1 cellular context compared by ENCODE assay signal in the genomic region with DNA sequence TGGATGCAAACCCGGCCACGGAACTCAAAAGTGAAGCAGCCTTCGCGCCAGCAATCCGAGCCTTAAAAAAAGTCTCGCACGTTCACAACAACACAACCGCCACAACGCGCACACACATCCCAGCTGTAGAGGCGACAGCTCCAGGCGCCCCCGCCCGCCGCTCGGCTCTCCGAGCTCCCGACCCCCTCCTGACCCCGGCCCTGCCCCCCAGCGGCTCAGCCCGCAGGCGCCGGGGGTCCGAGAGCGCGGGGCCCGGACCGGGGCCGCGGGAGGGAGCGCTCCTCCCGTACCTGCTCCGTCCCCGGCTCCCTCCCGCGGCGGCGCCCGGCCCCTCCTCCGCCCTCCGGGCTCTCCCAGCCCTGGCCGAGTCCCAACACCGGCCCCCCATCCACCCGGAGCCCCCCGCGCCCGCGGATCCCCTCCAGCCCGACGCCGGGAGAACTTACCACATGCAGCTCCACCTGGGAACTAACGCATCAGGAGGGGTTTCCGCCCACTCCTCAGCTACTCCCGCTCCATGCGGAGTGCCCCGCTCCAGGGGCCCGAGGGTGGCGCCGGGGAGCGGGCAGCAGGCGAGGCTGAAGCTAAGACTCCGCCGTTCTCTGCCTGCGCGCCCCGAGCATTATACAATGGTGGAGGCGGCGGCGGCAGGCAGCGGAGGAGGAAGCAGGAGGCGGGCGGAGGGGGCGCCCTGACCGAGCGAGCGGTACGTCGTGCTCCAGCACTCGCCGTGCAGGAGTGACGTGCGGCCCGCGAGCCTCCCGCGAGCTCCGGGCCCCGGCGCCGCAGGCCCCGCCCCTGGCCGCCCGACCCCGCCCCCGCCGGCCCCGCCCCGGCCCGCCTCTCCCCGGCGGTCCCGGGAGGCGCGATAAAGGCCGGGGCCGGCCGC.
TF ChIP-seq lines count a peak whose summit lies in the region.

A gene with protein sequence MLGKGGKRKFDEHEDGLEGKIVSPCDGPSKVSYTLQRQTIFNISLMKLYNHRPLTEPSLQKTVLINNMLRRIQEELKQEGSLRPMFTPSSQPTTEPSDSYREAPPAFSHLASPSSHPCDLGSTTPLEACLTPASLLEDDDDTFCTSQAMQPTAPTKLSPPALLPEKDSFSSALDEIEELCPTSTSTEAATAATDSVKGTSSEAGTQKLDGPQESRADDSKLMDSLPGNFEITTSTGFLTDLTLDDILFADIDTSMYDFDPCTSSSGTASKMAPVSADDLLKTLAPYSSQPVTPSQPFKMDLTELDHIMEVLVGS (minus strand): TSS at position 740 of the 889 bp plus-strand sequence. CDS start 17,042 bp downstream, outside the sequence.

TF ChIP-seq in HepG2, 621 proteins besides CTCF, POLR2A, EP300 and RAD21 (continued from another document and continues in another):
- TF ChIP-seq, protein P1, sequence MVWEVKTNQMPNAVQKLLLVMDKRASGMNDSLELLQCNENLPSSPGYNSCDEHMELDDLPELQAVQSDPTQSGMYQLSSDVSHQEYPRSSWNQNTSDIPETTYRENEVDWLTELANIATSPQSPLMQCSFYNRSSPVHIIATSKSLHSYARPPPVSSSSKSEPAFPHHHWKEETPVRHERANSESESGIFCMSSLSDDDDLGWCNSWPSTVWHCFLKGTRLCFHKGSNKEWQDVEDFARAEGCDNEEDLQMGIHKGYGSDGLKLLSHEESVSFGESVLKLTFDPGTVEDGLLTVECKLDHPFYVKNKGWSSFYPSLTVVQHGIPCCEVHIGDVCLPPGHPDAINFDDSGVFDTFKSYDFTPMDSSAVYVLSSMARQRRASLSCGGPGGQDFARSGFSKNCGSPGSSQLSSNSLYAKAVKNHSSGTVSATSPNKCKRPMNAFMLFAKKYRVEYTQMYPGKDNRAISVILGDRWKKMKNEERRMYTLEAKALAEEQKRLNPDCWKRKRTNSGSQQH (CRISPR knock-in tag; IDR thresholded peaks at IDR 0.05; ENCODE audit: low read depth), result peak; percentile 12; the same call in 1 of the 2 replicates
- peak; percentile 41; the same call in 1 of the 2 replicates for TF ChIP-seq ZNF446 (CRISPR knock-in tag; IDR thresholded peaks at IDR 0.05)
- no peak for TF ChIP-seq NAIF1 (CRISPR knock-in tag; IDR thresholded peaks at IDR 0.05; ENCODE audit: borderline replicate concordance)
- TF ChIP-seq FOXO1 (CRISPR knock-in tag; IDR thresholded peaks at IDR 0.05), result peak; percentile 18; the same call in 1 of the 2 replicates
- peak; percentile 53; the same call in 1 of the 2 replicates for TF ChIP-seq ZNF501 (CRISPR knock-in tag; IDR thresholded peaks at IDR 0.05)
- peak; percentile 67 for TF ChIP-seq ZFX (CRISPR knock-in tag; IDR thresholded peaks at IDR 0.05; ENCODE audit: low read depth)
- no peak for TF ChIP-seq NRL (CRISPR knock-in tag; IDR thresholded peaks at IDR 0.05; ENCODE audit: borderline replicate concordance)
- no peak; the same call in 1 of the 2 replicates for TF ChIP-seq CREB1 (IDR thresholded peaks at IDR 0.05)
- no peak for TF ChIP-seq CREB1 (CRISPR knock-in tag; IDR thresholded peaks at IDR 0.05)
- 0 out of 2 replicates have a peak, but pooled peaks have one; percentile 31 for TF ChIP-seq ZNF841 (CRISPR knock-in tag; IDR thresholded peaks at IDR 0.05; ENCODE audit: borderline replicate concordance)
- peak; percentile 55; the same call in 1 of the 2 replicates for TF ChIP-seq ZNF451 (CRISPR knock-in tag; IDR thresholded peaks at IDR 0.05)
- peak; percentile 45; the same call in 1 of the 2 replicates for TF ChIP-seq ZNF891 (CRISPR knock-in tag; IDR thresholded peaks at IDR 0.05)
- TF ChIP-seq, protein P2, sequence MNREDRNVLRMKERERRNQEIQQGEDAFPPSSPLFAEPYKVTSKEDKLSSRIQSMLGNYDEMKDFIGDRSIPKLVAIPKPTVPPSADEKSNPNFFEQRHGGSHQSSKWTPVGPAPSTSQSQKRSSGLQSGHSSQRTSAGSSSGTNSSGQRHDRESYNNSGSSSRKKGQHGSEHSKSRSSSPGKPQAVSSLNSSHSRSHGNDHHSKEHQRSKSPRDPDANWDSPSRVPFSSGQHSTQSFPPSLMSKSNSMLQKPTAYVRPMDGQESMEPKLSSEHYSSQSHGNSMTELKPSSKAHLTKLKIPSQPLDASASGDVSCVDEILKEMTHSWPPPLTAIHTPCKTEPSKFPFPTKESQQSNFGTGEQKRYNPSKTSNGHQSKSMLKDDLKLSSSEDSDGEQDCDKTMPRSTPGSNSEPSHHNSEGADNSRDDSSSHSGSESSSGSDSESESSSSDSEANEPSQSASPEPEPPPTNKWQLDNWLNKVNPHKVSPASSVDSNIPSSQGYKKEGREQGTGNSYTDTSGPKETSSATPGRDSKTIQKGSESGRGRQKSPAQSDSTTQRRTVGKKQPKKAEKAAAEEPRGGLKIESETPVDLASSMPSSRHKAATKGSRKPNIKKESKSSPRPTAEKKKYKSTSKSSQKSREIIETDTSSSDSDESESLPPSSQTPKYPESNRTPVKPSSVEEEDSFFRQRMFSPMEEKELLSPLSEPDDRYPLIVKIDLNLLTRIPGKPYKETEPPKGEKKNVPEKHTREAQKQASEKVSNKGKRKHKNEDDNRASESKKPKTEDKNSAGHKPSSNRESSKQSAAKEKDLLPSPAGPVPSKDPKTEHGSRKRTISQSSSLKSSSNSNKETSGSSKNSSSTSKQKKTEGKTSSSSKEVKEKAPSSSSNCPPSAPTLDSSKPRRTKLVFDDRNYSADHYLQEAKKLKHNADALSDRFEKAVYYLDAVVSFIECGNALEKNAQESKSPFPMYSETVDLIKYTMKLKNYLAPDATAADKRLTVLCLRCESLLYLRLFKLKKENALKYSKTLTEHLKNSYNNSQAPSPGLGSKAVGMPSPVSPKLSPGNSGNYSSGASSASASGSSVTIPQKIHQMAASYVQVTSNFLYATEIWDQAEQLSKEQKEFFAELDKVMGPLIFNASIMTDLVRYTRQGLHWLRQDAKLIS (CRISPR knock-in tag; IDR thresholded peaks at IDR 0.05), result peak; percentile 66; the same call in 1 of the 2 replicates
- TF ChIP-seq, protein P3, sequence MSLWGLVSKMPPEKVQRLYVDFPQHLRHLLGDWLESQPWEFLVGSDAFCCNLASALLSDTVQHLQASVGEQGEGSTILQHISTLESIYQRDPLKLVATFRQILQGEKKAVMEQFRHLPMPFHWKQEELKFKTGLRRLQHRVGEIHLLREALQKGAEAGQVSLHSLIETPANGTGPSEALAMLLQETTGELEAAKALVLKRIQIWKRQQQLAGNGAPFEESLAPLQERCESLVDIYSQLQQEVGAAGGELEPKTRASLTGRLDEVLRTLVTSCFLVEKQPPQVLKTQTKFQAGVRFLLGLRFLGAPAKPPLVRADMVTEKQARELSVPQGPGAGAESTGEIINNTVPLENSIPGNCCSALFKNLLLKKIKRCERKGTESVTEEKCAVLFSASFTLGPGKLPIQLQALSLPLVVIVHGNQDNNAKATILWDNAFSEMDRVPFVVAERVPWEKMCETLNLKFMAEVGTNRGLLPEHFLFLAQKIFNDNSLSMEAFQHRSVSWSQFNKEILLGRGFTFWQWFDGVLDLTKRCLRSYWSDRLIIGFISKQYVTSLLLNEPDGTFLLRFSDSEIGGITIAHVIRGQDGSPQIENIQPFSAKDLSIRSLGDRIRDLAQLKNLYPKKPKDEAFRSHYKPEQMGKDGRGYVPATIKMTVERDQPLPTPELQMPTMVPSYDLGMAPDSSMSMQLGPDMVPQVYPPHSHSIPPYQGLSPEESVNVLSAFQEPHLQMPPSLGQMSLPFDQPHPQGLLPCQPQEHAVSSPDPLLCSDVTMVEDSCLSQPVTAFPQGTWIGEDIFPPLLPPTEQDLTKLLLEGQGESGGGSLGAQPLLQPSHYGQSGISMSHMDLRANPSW (CRISPR knock-in tag; IDR thresholded peaks at IDR 0.05; ENCODE audit: borderline replicate concordance), result no peak
- peak; percentile 22; the same call in 1 of the 2 replicates for TF ChIP-seq HNF4A (CRISPR knock-in tag; IDR thresholded peaks at IDR 0.05)
- TF ChIP-seq, protein P4, sequence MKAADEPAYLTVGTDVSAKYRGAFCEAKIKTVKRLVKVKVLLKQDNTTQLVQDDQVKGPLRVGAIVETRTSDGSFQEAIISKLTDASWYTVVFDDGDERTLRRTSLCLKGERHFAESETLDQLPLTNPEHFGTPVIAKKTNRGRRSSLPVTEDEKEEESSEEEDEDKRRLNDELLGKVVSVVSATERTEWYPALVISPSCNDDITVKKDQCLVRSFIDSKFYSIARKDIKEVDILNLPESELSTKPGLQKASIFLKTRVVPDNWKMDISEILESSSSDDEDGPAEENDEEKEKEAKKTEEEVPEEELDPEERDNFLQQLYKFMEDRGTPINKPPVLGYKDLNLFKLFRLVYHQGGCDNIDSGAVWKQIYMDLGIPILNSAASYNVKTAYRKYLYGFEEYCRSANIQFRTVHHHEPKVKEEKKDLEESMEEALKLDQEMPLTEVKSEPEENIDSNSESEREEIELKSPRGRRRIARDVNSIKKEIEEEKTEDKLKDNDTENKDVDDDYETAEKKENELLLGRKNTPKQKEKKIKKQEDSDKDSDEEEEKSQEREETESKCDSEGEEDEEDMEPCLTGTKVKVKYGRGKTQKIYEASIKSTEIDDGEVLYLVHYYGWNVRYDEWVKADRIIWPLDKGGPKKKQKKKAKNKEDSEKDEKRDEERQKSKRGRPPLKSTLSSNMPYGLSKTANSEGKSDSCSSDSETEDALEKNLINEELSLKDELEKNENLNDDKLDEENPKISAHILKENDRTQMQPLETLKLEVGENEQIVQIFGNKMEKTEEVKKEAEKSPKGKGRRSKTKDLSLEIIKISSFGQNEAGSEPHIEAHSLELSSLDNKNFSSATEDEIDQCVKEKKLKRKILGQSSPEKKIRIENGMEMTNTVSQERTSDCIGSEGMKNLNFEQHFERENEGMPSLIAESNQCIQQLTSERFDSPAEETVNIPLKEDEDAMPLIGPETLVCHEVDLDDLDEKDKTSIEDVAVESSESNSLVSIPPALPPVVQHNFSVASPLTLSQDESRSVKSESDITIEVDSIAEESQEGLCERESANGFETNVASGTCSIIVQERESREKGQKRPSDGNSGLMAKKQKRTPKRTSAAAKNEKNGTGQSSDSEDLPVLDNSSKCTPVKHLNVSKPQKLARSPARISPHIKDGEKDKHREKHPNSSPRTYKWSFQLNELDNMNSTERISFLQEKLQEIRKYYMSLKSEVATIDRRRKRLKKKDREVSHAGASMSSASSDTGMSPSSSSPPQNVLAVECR (CRISPR knock-in tag; IDR thresholded peaks at IDR 0.05; ENCODE audit: borderline replicate concordance), result peak; percentile 59; the same call in 1 of the 2 replicates
- TF ChIP-seq, protein P5, sequence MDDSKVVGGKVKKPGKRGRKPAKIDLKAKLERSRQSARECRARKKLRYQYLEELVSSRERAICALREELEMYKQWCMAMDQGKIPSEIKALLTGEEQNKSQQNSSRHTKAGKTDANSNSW (CRISPR knock-in tag; IDR thresholded peaks at IDR 0.05; ENCODE audit: borderline replicate concordance), result no peak; the same call in 1 of the 2 replicates
- TF ChIP-seq MAZ (IDR thresholded peaks at IDR 0.05; ENCODE audit: borderline replicate concordance, low read depth, low read length), result peak; percentile 26; the same call in 1 of the 2 replicates
- TF ChIP-seq MAZ (CRISPR knock-in tag; IDR thresholded peaks at IDR 0.05; ENCODE audit: low read depth), result peak; percentile 86
- TF ChIP-seq U2AF2 (IDR thresholded peaks at IDR 0.05; ENCODE audit: low read depth, low read length), result no peak
- TF ChIP-seq ZBTB7A (CRISPR knock-in tag; IDR thresholded peaks at IDR 0.05), result peak; percentile 91
- TF ChIP-seq, protein P6, sequence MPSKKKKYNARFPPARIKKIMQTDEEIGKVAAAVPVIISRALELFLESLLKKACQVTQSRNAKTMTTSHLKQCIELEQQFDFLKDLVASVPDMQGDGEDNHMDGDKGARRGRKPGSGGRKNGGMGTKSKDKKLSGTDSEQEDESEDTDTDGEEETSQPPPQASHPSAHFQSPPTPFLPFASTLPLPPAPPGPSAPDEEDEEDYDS (CRISPR knock-in tag; IDR thresholded peaks at IDR 0.05), result no peak
- TF ChIP-seq SSRP1 (CRISPR knock-in tag; IDR thresholded peaks at IDR 0.05), result 0 out of 2 replicates have a peak, but pooled peaks have one; percentile 27
- TF ChIP-seq ZNF772 (CRISPR knock-in tag; IDR thresholded peaks at IDR 0.05), result peak; percentile 92
- TF ChIP-seq, protein P7, sequence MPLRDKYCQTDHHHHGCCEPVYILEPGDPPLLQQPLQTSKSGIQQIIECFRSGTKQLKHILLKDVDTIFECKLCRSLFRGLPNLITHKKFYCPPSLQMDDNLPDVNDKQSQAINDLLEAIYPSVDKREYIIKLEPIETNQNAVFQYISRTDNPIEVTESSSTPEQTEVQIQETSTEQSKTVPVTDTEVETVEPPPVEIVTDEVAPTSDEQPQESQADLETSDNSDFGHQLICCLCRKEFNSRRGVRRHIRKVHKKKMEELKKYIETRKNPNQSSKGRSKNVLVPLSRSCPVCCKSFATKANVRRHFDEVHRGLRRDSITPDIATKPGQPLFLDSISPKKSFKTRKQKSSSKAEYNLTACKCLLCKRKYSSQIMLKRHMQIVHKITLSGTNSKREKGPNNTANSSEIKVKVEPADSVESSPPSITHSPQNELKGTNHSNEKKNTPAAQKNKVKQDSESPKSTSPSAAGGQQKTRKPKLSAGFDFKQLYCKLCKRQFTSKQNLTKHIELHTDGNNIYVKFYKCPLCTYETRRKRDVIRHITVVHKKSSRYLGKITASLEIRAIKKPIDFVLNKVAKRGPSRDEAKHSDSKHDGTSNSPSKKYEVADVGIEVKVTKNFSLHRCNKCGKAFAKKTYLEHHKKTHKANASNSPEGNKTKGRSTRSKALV (CRISPR knock-in tag; IDR thresholded peaks at IDR 0.05), result no peak
- TF ChIP-seq PHF5A (CRISPR knock-in tag; IDR thresholded peaks at IDR 0.05; ENCODE audit: low read depth, unreplicated experiment), result no peak
- peak; percentile 59; the same call in 1 of the 2 replicates for TF ChIP-seq HMG20B (CRISPR knock-in tag; conservative IDR thresholded peaks at IDR 0.05)
- peak; percentile 50; the same call in 1 of the 3 replicates for TF ChIP-seq MXI1 (IDR thresholded peaks at IDR 0.05; ENCODE audit: borderline replicate concordance, low read depth, low read length)
- TF ChIP-seq, protein P8, sequence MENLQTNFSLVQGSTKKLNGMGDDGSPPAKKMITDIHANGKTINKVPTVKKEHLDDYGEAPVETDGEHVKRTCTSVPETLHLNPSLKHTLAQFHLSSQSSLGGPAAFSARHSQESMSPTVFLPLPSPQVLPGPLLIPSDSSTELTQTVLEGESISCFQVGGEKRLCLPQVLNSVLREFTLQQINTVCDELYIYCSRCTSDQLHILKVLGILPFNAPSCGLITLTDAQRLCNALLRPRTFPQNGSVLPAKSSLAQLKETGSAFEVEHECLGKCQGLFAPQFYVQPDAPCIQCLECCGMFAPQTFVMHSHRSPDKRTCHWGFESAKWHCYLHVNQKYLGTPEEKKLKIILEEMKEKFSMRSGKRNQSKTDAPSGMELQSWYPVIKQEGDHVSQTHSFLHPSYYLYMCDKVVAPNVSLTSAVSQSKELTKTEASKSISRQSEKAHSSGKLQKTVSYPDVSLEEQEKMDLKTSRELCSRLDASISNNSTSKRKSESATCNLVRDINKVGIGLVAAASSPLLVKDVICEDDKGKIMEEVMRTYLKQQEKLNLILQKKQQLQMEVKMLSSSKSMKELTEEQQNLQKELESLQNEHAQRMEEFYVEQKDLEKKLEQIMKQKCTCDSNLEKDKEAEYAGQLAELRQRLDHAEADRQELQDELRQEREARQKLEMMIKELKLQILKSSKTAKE (CRISPR knock-in tag; IDR thresholded peaks at IDR 0.05; ENCODE audit: borderline replicate concordance), result no peak
- TF ChIP-seq PPARG (CRISPR knock-in tag; conservative IDR thresholded peaks at IDR 0.05), result 0 out of 2 replicates have a peak, but pooled peaks have one; percentile 27
- TF ChIP-seq HOXA3 (CRISPR knock-in tag; IDR thresholded peaks at IDR 0.05), result peak; percentile 56
- TF ChIP-seq ZFP36L2 (CRISPR knock-in tag; IDR thresholded peaks at IDR 0.05), result 0 out of 2 replicates have a peak, but pooled peaks have one; percentile 80
- no peak for TF ChIP-seq HMGA1 (CRISPR knock-in tag; conservative IDR thresholded peaks at IDR 0.05)
- TF ChIP-seq ZSCAN9 (CRISPR knock-in tag; IDR thresholded peaks at IDR 0.05; ENCODE audit: borderline replicate concordance), result peak; percentile 24; the same call in 1 of the 2 replicates
